Comparison of ENCODE assay signal across 15 cellular contexts in genomic region chr6:2957696-2958330, GRCh38. TPM values are rescaled to one million over a fixed set of nuclear protein-coding genes. Genes with fewer than 3 reads are reported as not detected.
DNase-seq lines count a peak whose midpoint lies in the region; ATAC-seq and TF ChIP-seq lines count a peak whose summit lies in the region.
"Had no signal": no experiment of that assay in that cellular context is flagged by ENCODE, and none has a peak within 500 bp of the region (broad histone marks: within the 10 kb centered on the region; RNA-seq: fewer than 3 reads in every experiment).

No MANE protein-coding gene starts in this region.

- ATAC-seq in activated CD8-positive, alpha-beta T cell treated with anti-CD3 and anti-CD28 coated beads for 36 hours, result no peak
- peak in 1 of 3 donors; percentile 10 for ATAC-seq in natural killer cell
- ATAC-seq in HG03520 (IDR thresholded peaks at IDR 0.05; ENCODE audit: unreplicated experiment), result no peak
- no peak for ATAC-seq in stimulated activated naive CD8-positive, alpha-beta T cell treated with anti-CD3 and anti-CD28 coated beads, Interleukin-15, amount 100 ng/mL, for 72 hours
- ATAC-seq in HG03108 (IDR thresholded peaks at IDR 0.05; ENCODE audit: unreplicated experiment), result no peak
- ATAC-seq: mucosa of descending colon had no signal

- DNase-seq in activated CD8-positive, alpha-beta T cell treated with anti-CD3 and anti-CD28 coated beads for 36 hours, result no peak
- DNase-seq in esophagus squamous epithelium (lab: John Stamatoyannopoulos, UW), result no peak
- no peak for DNase-seq in natural killer cell
- no peak for DNase-seq in thyroid gland
- DNase-seq in stimulated activated naive CD8-positive, alpha-beta T cell treated with anti-CD3 and anti-CD28 coated beads, Interleukin-15, amount 100 ng/mL, for 72 hours, result no peak
- DNase-seq in occipital lobe (lab: John Stamatoyannopoulos, UW), result no peak
- DNase-seq: dermis blood vessel endothelial cell, mucosa of descending colon, NCI-H1930, retina, SHP77 treated with DMSO at 0.1 percent for 48 hours had no signal

- no peaks in the 10 kb centered on the region for H3K9me3 Mint-ChIP-seq in activated CD8-positive, alpha-beta T cell treated with anti-CD3 and anti-CD28 coated beads for 36 hours
- H3K9me3 Mint-ChIP-seq in natural killer cell, result no peaks in the 10 kb centered on the region
- no peaks in the 10 kb centered on the region for H3K9me3 Mint-ChIP-seq in stimulated activated naive CD8-positive, alpha-beta T cell treated with anti-CD3 and anti-CD28 coated beads, Interleukin-15, amount 100 ng/mL, for 72 hours
- H3K9me3 Mint-ChIP-seq: CD8-positive, alpha-beta memory T cell had no signal

- H3K4me1 ChIP-seq in esophagus squamous epithelium (peaks cover 29 to 66% (median 31%) of the 10 kb centered on the region in 3 donors), thyroid gland (peaks cover 22 to 55% of the 10 kb centered on the region in 2 donors)

- POLR2A ChIA-PET in activated CD8-positive, alpha-beta T cell treated with anti-CD3 and anti-CD28 coated beads for 36 hours (lab: Charles Lee), result interaction anchor here (0.6 to 1.7 kb wide), 4 partner anchors 8 to 32 kb away, joined by 3 to 7 read pairs (median 4); partner anchors contain the start of gene SERPINB6

- peaks cover 15% of the 10 kb centered on the region for H3K36me3 Mint-ChIP-seq in activated CD8-positive, alpha-beta T cell treated with anti-CD3 and anti-CD28 coated beads for 36 hours (ENCODE audit: low read depth)
- H3K36me3 Mint-ChIP-seq in natural killer cell, result no peaks in the 10 kb centered on the region

- H3K27ac ChIP-seq in esophagus squamous epithelium (peak overlapping the region; percentile 30 to 74 (median 64)), thyroid gland (peak overlapping the region; percentile 36 to 53 (median 39))

- TF ChIP-seq CTCF in activated CD8-positive, alpha-beta T cell treated with anti-CD3 and anti-CD28 coated beads for 36 hours (IDR thresholded peaks at IDR 0.05), result no peak
- TF ChIP-seq CTCF in esophagus squamous epithelium (IDR thresholded peaks at IDR 0.05) (no peak), natural killer cell (IDR thresholded peaks at IDR 0.05) (no peak), thyroid gland (IDR thresholded peaks at IDR 0.05) (no peak)

- H3K36me3 ChIP-seq in esophagus squamous epithelium (peaks cover 0 to 40% (median 0%) of the 10 kb centered on the region in 3 donors), thyroid gland (no peaks in the 10 kb centered on the region)

- no peaks in the 10 kb centered on the region for H3K27me3 Mint-ChIP-seq in activated CD8-positive, alpha-beta T cell treated with anti-CD3 and anti-CD28 coated beads for 36 hours
- H3K27me3 Mint-ChIP-seq in natural killer cell (ENCODE audit: low read depth in 2 of 2), result no peaks in the 10 kb centered on the region
- H3K27me3 Mint-ChIP-seq in stimulated activated naive CD8-positive, alpha-beta T cell treated with anti-CD3 and anti-CD28 coated beads, Interleukin-15, amount 100 ng/mL, for 72 hours, result no peaks in the 10 kb centered on the region
- H3K27me3 Mint-ChIP-seq: activated naive CD8-positive, alpha-beta T cell; CD8-positive, alpha-beta memory T cell had no signal

- CTCF ChIA-PET in activated CD8-positive, alpha-beta T cell treated with anti-CD3 and anti-CD28 coated beads for 36 hours (lab: Charles Lee), result interaction anchor here (1.7 kb wide), 1 partner anchor 29 kb away, joined by 6 read pairs; no protein-coding TSS in a partner anchor

- peaks cover 11% of the 10 kb centered on the region for H3K4me1 Mint-ChIP-seq in activated CD8-positive, alpha-beta T cell treated with anti-CD3 and anti-CD28 coated beads for 36 hours (ENCODE audit: low read depth)
- H3K4me1 Mint-ChIP-seq in natural killer cell, result peaks cover 25 to 33% of the 10 kb centered on the region in 2 donors
- peaks cover 24% of the 10 kb centered on the region for H3K4me1 Mint-ChIP-seq in stimulated activated naive CD8-positive, alpha-beta T cell treated with anti-CD3 and anti-CD28 coated beads, Interleukin-15, amount 100 ng/mL, for 72 hours

- H3K27me3 ChIP-seq in esophagus squamous epithelium (no peaks in the 10 kb centered on the region), thyroid gland (no peaks in the 10 kb centered on the region)

- peak overlapping the region; percentile 51 for H3K27ac Mint-ChIP-seq in activated CD8-positive, alpha-beta T cell treated with anti-CD3 and anti-CD28 coated beads for 36 hours
- peak overlapping the region; percentile 48 to 60 for H3K27ac Mint-ChIP-seq in natural killer cell
- no peak overlapping the region for H3K27ac Mint-ChIP-seq in stimulated activated naive CD8-positive, alpha-beta T cell treated with anti-CD3 and anti-CD28 coated beads, Interleukin-15, amount 100 ng/mL, for 72 hours

- WGBS in esophagus squamous epithelium, 2 donors, result 80 to 82% methylated on average over 9 to 10 of the region's 11 CpGs
- WGBS in thyroid gland, 2 donors, result 77 to 83% methylated on average over 11 of the region's 11 CpGs

- no peak for TF ChIP-seq POLR2A in esophagus squamous epithelium (IDR thresholded peaks at IDR 0.05)
- no peak for TF ChIP-seq POLR2A in thyroid gland (IDR thresholded peaks at IDR 0.05)

- intact Hi-C loops in activated CD8-positive, alpha-beta T cell treated with anti-CD3 and anti-CD28 coated beads for 36 hours (cut with micrococcal nuclease), result no loop called here
- intact Hi-C loops in esophagus squamous epithelium (cut with DNase I) (no loop called here), natural killer cell (cut with micrococcal nuclease) (no loop called here), thyroid gland (cut with DNase I) (no loop called here)

- no peaks in the 10 kb centered on the region for H3K9me3 ChIP-seq in esophagus squamous epithelium
- H3K9me3 ChIP-seq in thyroid gland, result no peaks in the 10 kb centered on the region
- H3K9me3 ChIP-seq: mucosa of descending colon had no signal

- H3K4me3 ChIP-seq in esophagus squamous epithelium, result no peak overlapping the region
- no peak overlapping the region for H3K4me3 ChIP-seq in thyroid gland (replicated peaks in 1 of 3)
- H3K4me3 ChIP-seq: mucosa of descending colon had no signal

- no peak overlapping the region for H3K4me3 Mint-ChIP-seq in activated CD8-positive, alpha-beta T cell treated with anti-CD3 and anti-CD28 coated beads for 36 hours
- H3K4me3 Mint-ChIP-seq in natural killer cell, result no peak overlapping the region
- peak overlapping the region in 1 of 2 donors; percentile 9 for H3K4me3 Mint-ChIP-seq in stimulated activated naive CD8-positive, alpha-beta T cell treated with anti-CD3 and anti-CD28 coated beads, Interleukin-15, amount 100 ng/mL, for 72 hours
- H3K4me3 Mint-ChIP-seq: activated naive CD8-positive, alpha-beta T cell; CD8-positive, alpha-beta memory T cell had no signal

RNA-seq across cellular contexts. Expression of gene SERPINB6, which starts 13.6 kb away (rescaled TPM):
- total RNA-seq in activated CD8-positive, alpha-beta T cell treated with anti-CD3 and anti-CD28 coated beads for 36 hours, result 10 to 100 TPM; 52.2 to 53.8 TPM
- total RNA-seq in esophagus squamous epithelium, result 10 to 100 TPM; 76.6 to 95.7 (median 84.4) TPM
- 100 to 1,000 TPM; 120 to 135 (median 129) TPM for total RNA-seq in natural killer cell
- 100 to 1,000 TPM; 151 to 210 (median 171) TPM for total RNA-seq in thyroid gland
- total RNA-seq in occipital lobe, result 12.3 TPM

RNA-seq across cellular contexts. Expression of gene NQO2, which starts 41.9 kb away (rescaled TPM):
- 10 to 100 TPM; 23.8 to 24.7 TPM for total RNA-seq in activated CD8-positive, alpha-beta T cell treated with anti-CD3 and anti-CD28 coated beads for 36 hours
- total RNA-seq in esophagus squamous epithelium (10 to 100 TPM; 18.7 to 38.3 (median 26.5) TPM), natural killer cell (10 to 100 TPM; 13.1 to 21.7 (median 16.2) TPM), thyroid gland (10 to 100 TPM; 20.7 to 43.0 (median 36.3) TPM), occipital lobe (8.0 TPM)

RNA-seq across cellular contexts. Expression of gene SERPINB9, which starts 54.7 kb away (rescaled TPM):
- total RNA-seq in activated CD8-positive, alpha-beta T cell treated with anti-CD3 and anti-CD28 coated beads for 36 hours, result 10 to 100 TPM; 65.7 to 70.3 TPM
- total RNA-seq in esophagus squamous epithelium (10 to 100 TPM in 2 of 4 donors, 1 to 10 TPM in 2; 7.5 to 40.4 (median 12.1) TPM), natural killer cell (10 to 100 TPM; 34.9 to 54.3 (median 47.3) TPM), thyroid gland (10 to 100 TPM; 10.4 to 16.5 (median 15.3) TPM), occipital lobe (1.6 TPM)

Comparison
In these comparisons a context has a peak if more than half of its experiments do, and no peak if none do; other contexts are left out.
1. H3K27ac Mint-ChIP-seq: peak in activated CD8-positive, alpha-beta T cell treated with anti-CD3 and anti-CD28 coated beads for 36 hours (single experiment) and natural killer cell (2 of 2); none in stimulated activated naive CD8-positive, alpha-beta T cell treated with anti-CD3 and anti-CD28 coated beads, Interleukin-15, amount 100 ng/mL, for 72 hours (0 of 2).